ENCODE assay signal across 16 cellular contexts in genomic region chr17:37752482-37752881, GRCh38. TPM values are rescaled to one million over a fixed set of nuclear protein-coding genes. Genes with fewer than 3 reads are reported as not detected.
DNase-seq lines count a peak whose midpoint lies in the region; ATAC-seq, FAIRE-seq and TF ChIP-seq lines count a peak whose summit lies in the region.
"Had no signal": no experiment of that assay in that cellular context is flagged by ENCODE, and none has a peak within 500 bp of the region (broad histone marks: within the 10 kb centered on the region; RNA-seq: fewer than 3 reads in every experiment).

No MANE protein-coding gene starts in this region.

- H2BK15ac ChIP-seq in mesenchymal stem cell (ENCODE audit: low read depth, poor library complexity, severe bottlenecking) = no peak overlapping the region

- H4K8ac ChIP-seq in mesenchymal stem cell (ENCODE audit: low read length) = no peak overlapping the region

- peaks cover 4% of the 10 kb centered on the region for H3K27me3 ChIP-seq in brain microvascular endothelial cell (replicated peaks)
- peaks cover 0 to 52% of the 10 kb centered on the region in 2 experiments for H3K27me3 ChIP-seq in mesenchymal stem cell (ENCODE audit: control insufficient read depth in 1 of 2, insufficient read depth in 1 of 2, low read length in 2 of 2)
- H3K27me3 ChIP-seq: ovary had no signal

- POLR2A ChIA-PET in activated CD4-positive, alpha-beta memory T cell treated with anti-CD3 and anti-CD28 coated beads, Interleukin-2, amount 10 ng/mL, durations not matched to agents 7 days and 5 days (lab: Charles Lee) = no interaction called here
- POLR2A ChIA-PET in activated CD8-positive, alpha-beta T cell treated with anti-CD3 and anti-CD28 coated beads, Interleukin-2, amount 10 ng/mL, durations not matched to agents 7 days and 5 days (lab: Charles Lee) = no interaction called here

- H3K9me3 ChIP-seq in mesenchymal stem cell (ENCODE audit: control insufficient read depth, low read length) = no peaks in the 10 kb centered on the region
- H3K9me3 ChIP-seq: heart right ventricle, ovary had no signal

- H3K27ac Mint-ChIP-seq in activated CD4-positive, alpha-beta memory T cell treated with anti-CD3 and anti-CD28 coated beads, Interleukin-2, amount 10 ng/mL, durations not matched to agents 7 days and 5 days = no peak overlapping the region
- H3K27ac Mint-ChIP-seq in activated CD8-positive, alpha-beta T cell treated with anti-CD3 and anti-CD28 coated beads, Interleukin-2, amount 10 ng/mL, durations not matched to agents 7 days and 5 days = no peak overlapping the region

- peak; percentile 79 for DNase-seq in AG10803 (ENCODE audit: low read depth)
- peak; percentile 84 for DNase-seq in HTR-8/SVneo (ENCODE audit: insufficient read length, low spot score)
- peak; percentile 67 for DNase-seq in brain microvascular endothelial cell
- DNase-seq in mesenchymal stem cell = peak; percentile 52
- no peak for DNase-seq in NK-92 (lab: John Stamatoyannopoulos, UW; ENCODE audit: unreplicated experiment)
- no peak for DNase-seq in NOMO-1 treated with DMSO at 0.1 percent for 48 hours (lab: John Stamatoyannopoulos, UW; ENCODE audit: unreplicated experiment)
- DNase-seq in activated CD4-positive, alpha-beta memory T cell treated with anti-CD3 and anti-CD28 coated beads, Interleukin-2, amount 10 ng/mL, durations not matched to agents 7 days and 5 days = no peak
- DNase-seq in activated CD8-positive, alpha-beta T cell treated with anti-CD3 and anti-CD28 coated beads, Interleukin-2, amount 10 ng/mL, durations not matched to agents 7 days and 5 days = no peak
- DNase-seq: C1 segment of cervical spinal cord; effector CD4-positive, alpha-beta T cell; heart right ventricle; MV-4-11; NCI-H510A treated with DMSO at 0.1 percent for 48 hours; ovary had no signal

- H3K9ac ChIP-seq in mesenchymal stem cell (ENCODE audit: low read length) = no peak overlapping the region

- no peaks in the 10 kb centered on the region for H3K36me3 ChIP-seq in brain microvascular endothelial cell (replicated peaks)
- no peaks in the 10 kb centered on the region for H3K36me3 ChIP-seq in mesenchymal stem cell (ENCODE audit: control insufficient read depth in 1 of 2, insufficient read depth in 2 of 2, low read depth in 1 of 2, low read length in 2 of 2)
- H3K36me3 ChIP-seq: heart right ventricle, ovary had no signal

- peaks cover 22% of the 10 kb centered on the region for H3K27me3 Mint-ChIP-seq in activated CD4-positive, alpha-beta memory T cell treated with anti-CD3 and anti-CD28 coated beads, Interleukin-2, amount 10 ng/mL, durations not matched to agents 7 days and 5 days
- peaks cover 25% of the 10 kb centered on the region for H3K27me3 Mint-ChIP-seq in activated CD8-positive, alpha-beta T cell treated with anti-CD3 and anti-CD28 coated beads, Interleukin-2, amount 10 ng/mL, durations not matched to agents 7 days and 5 days (ENCODE audit: low read depth)

- H4K91ac ChIP-seq in mesenchymal stem cell (ENCODE audit: low read length) = no peak overlapping the region

- WGBS in mesenchymal stem cell = 63% methylated on average over 4 of the region's 5 CpGs

- H3K36me3 Mint-ChIP-seq in activated CD4-positive, alpha-beta memory T cell treated with anti-CD3 and anti-CD28 coated beads, Interleukin-2, amount 10 ng/mL, durations not matched to agents 7 days and 5 days (ENCODE audit: low read depth) = no peaks in the 10 kb centered on the region
- H3K36me3 Mint-ChIP-seq in activated CD8-positive, alpha-beta T cell treated with anti-CD3 and anti-CD28 coated beads, Interleukin-2, amount 10 ng/mL, durations not matched to agents 7 days and 5 days (ENCODE audit: low read depth) = no peaks in the 10 kb centered on the region

- H3K27ac ChIP-seq in brain microvascular endothelial cell (no peak overlapping the region), mesenchymal stem cell (ENCODE audit: low read length, poor library complexity, severe bottlenecking) (peak overlapping the region; percentile 90)
- H3K27ac ChIP-seq: heart right ventricle, ovary had no signal

- peaks cover 9% of the 10 kb centered on the region for H3K79me1 ChIP-seq in mesenchymal stem cell (replicated peaks; ENCODE audit: low read length, poor library complexity, severe bottlenecking)

- no peak overlapping the region for H2BK120ac ChIP-seq in mesenchymal stem cell (ENCODE audit: low read depth, low read length)

- peak overlapping the region; percentile 75 for H2AK5ac ChIP-seq in mesenchymal stem cell (ENCODE audit: low read length, severe bottlenecking)

- peaks cover 22% of the 10 kb centered on the region for H3K4me1 ChIP-seq in mesenchymal stem cell (ENCODE audit: control insufficient read depth, insufficient read depth, low read depth, low read length)
- H3K4me1 ChIP-seq: heart right ventricle had no signal

- H3K4me2 ChIP-seq in mesenchymal stem cell (ENCODE audit: low read length, poor library complexity, severe bottlenecking) = no peak overlapping the region

- no peaks in the 10 kb centered on the region for H3K9me3 Mint-ChIP-seq in activated CD4-positive, alpha-beta memory T cell treated with anti-CD3 and anti-CD28 coated beads, Interleukin-2, amount 10 ng/mL, durations not matched to agents 7 days and 5 days
- no peaks in the 10 kb centered on the region for H3K9me3 Mint-ChIP-seq in activated CD8-positive, alpha-beta T cell treated with anti-CD3 and anti-CD28 coated beads, Interleukin-2, amount 10 ng/mL, durations not matched to agents 7 days and 5 days (ENCODE audit: insufficient read depth)

- H3K4me3 ChIP-seq in AG10803 (ENCODE audit: low read length) = no peak overlapping the region
- no peak overlapping the region for H3K4me3 ChIP-seq in brain microvascular endothelial cell (ENCODE audit: low read depth, low read length)
- no peak overlapping the region for H3K4me3 ChIP-seq in mesenchymal stem cell (ENCODE audit: insufficient read depth in 1 of 2, low read depth in 1 of 2, low read length in 2 of 2)
- H3K4me3 ChIP-seq: heart right ventricle, ovary had no signal

- CTCF ChIA-PET in activated CD4-positive, alpha-beta memory T cell treated with anti-CD3 and anti-CD28 coated beads, Interleukin-2, amount 10 ng/mL, durations not matched to agents 7 days and 5 days (lab: Charles Lee) = no interaction called here
- CTCF ChIA-PET in activated CD8-positive, alpha-beta T cell treated with anti-CD3 and anti-CD28 coated beads, Interleukin-2, amount 10 ng/mL, durations not matched to agents 7 days and 5 days (lab: Charles Lee) = no interaction called here

- H2AFZ ChIP-seq in mesenchymal stem cell (ENCODE audit: low read depth, low read length) = no peak overlapping the region

- H3K23ac ChIP-seq in mesenchymal stem cell (ENCODE audit: low read length in 2 of 2) = no peak overlapping the region

- no peak overlapping the region for H2BK12ac ChIP-seq in mesenchymal stem cell (ENCODE audit: low read length in 2 of 2)

- H3K14ac ChIP-seq in mesenchymal stem cell (ENCODE audit: low read length in 2 of 2) = no peak overlapping the region

- in situ Hi-C loops in brain microvascular endothelial cell (cut with HindIII; ENCODE audit: low pct_ligation_motif_present, low sequenced_read_pairs) = no loop called here

- no peak overlapping the region for H3K18ac ChIP-seq in mesenchymal stem cell (ENCODE audit: low read depth in 1 of 2, low read length in 2 of 2)

- H3K4me1 Mint-ChIP-seq in activated CD4-positive, alpha-beta memory T cell treated with anti-CD3 and anti-CD28 coated beads, Interleukin-2, amount 10 ng/mL, durations not matched to agents 7 days and 5 days = peaks cover 18% of the 10 kb centered on the region
- peaks cover 11% of the 10 kb centered on the region for H3K4me1 Mint-ChIP-seq in activated CD8-positive, alpha-beta T cell treated with anti-CD3 and anti-CD28 coated beads, Interleukin-2, amount 10 ng/mL, durations not matched to agents 7 days and 5 days (ENCODE audit: low read depth)

- TF ChIP-seq CTCF in AG10803 (conservative IDR thresholded peaks at IDR 0.05; ENCODE audit: low read length) (no peak), brain microvascular endothelial cell (IDR thresholded peaks at IDR 0.05; ENCODE audit: low read depth, low read length, missing control alignments) (no peak)

- FAIRE-seq in HTR-8/SVneo (lab: Jason Lieb, UNC) = no peak

- no peak overlapping the region for H3K4ac ChIP-seq in mesenchymal stem cell (ENCODE audit: low read depth in 1 of 2, low read length in 2 of 2)

- H3K4me3 Mint-ChIP-seq in activated CD4-positive, alpha-beta memory T cell treated with anti-CD3 and anti-CD28 coated beads, Interleukin-2, amount 10 ng/mL, durations not matched to agents 7 days and 5 days = no peak overlapping the region
- H3K4me3 Mint-ChIP-seq in activated CD8-positive, alpha-beta T cell treated with anti-CD3 and anti-CD28 coated beads, Interleukin-2, amount 10 ng/mL, durations not matched to agents 7 days and 5 days = no peak overlapping the region

- H2BK5ac ChIP-seq in mesenchymal stem cell (ENCODE audit: low read depth, low read length, poor library complexity, severe bottlenecking) = no peak overlapping the region

- ATAC-seq in activated CD8-positive, alpha-beta T cell treated with anti-CD3 and anti-CD28 coated beads, Interleukin-2, amount 10 ng/mL, durations not matched to agents 7 days and 5 days = no peak
- ATAC-seq: activated CD4-positive, CD25-positive, alpha-beta regulatory T cell treated with anti-CD3 and anti-CD28 coated beads, Interleukin-2, amount 50 U/mL, for 24 hours; heart right ventricle had no signal

RNA-seq across cellular contexts. Expression of gene HNF1B, which starts 7.6 kb away (rescaled TPM):
- 0.03 TPM for polyA plus RNA-seq in mesenchymal stem cell (2013, experiment 1 of 2)
- polyA plus RNA-seq in mesenchymal stem cell (2013, experiment 2 of 2) = 0.03 TPM
- total RNA-seq in activated CD4-positive, alpha-beta memory T cell treated with anti-CD3 and anti-CD28 coated beads, Interleukin-2, amount 10 ng/mL, durations not matched to agents 7 days and 5 days = not detected
- total RNA-seq in activated CD8-positive, alpha-beta T cell treated with anti-CD3 and anti-CD28 coated beads, Interleukin-2, amount 10 ng/mL, durations not matched to agents 7 days and 5 days = not detected
- total RNA-seq: heart right ventricle, SK-MEL-5 had no signal
- polyA plus RNA-seq: heart right ventricle had no signal

Comparison
In these comparisons a context has a peak if more than half of its experiments do, and no peak if none do; other contexts are left out.
1. DNase-seq: peak in AG10803 (single experiment), HTR-8/SVneo (single experiment), brain microvascular endothelial cell (single experiment) and mesenchymal stem cell (single experiment); none in NK-92 (single experiment), NOMO-1 treated with DMSO at 0.1 percent for 48 hours (single experiment), activated CD4-positive, alpha-beta memory T cell treated with anti-CD3 and anti-CD28 coated beads, Interleukin-2, amount 10 ng/mL, durations not matched to agents 7 days and 5 days (single experiment) and activated CD8-positive, alpha-beta T cell treated with anti-CD3 and anti-CD28 coated beads, Interleukin-2, amount 10 ng/mL, durations not matched to agents 7 days and 5 days (single experiment).